ENCODE assay signal across 17 cellular contexts in genomic region chr4:68194305-68194704, GRCh38. TPM values are rescaled to one million over a fixed set of nuclear protein-coding genes. Genes with fewer than 3 reads are reported as not detected.
"Had no signal": no experiment of that assay in that cellular context is flagged by ENCODE, and none has a peak within 500 bp of the region (broad histone marks: within the 10 kb centered on the region; RNA-seq: fewer than 3 reads in every experiment).

No MANE protein-coding gene starts in this region.

RNA-seq across cellular contexts. Expression of gene TMPRSS11B, which starts 51.2 kb away (rescaled TPM):
- total RNA-seq: activated naive CD4-positive, alpha-beta T cell treated with anti-CD3 and anti-CD28 coated beads for 36 hours; activated naive CD4-positive, alpha-beta T cell treated with anti-CD3 and anti-CD28 coated beads, Interleukin-2, amount 50 U/mL, for 72 hours; activated naive CD8-positive, alpha-beta T cell treated with anti-CD3 and anti-CD28 coated beads for 36 hours; activated naive CD8-positive, alpha-beta T cell treated with anti-CD3 and anti-CD28 coated beads, Interleukin-2, amount 10 ng/mL, durations not matched to agents 7 days and 5 days; activated T-cell treated with anti-CD3 and anti-CD28 coated beads, Interleukin-2, amount 50 U/mL, for 4 hours; activated T-cell treated with anti-CD3 and anti-CD28 coated beads, Interleukin-2, amount 50 U/mL, for 72 hours; activated T-helper 1 cell treated with anti-CD3 and anti-CD28 coated beads, Interleukin-12 subunit alpha, Interleukin-12 subunit beta, Interleukin-2, Interleukin-4 antibody, amounts not matched to agents 30 ng/mL and 10 ng/mL and 1 ng/mL, durations not matched to agents 14 hours and 24 hours and 36 hours; activated T-helper 17 cell treated with anti-CD3 and anti-CD28 coated beads, Interleukin-2, amount 50 U/mL, for 72 hours; activated T-helper 2 cell treated with anti-CD3 and anti-CD28 coated beads, Interferon-gamma antibody, Interleukin-2, Interleukin-4, amounts not matched to agents 10 μg/mL and 5 μg/mL and 100 μg/mL, durations not matched to agents 14 hours and 24 hours and 36 hours; adrenal gland; aorta; ascending aorta; body of pancreas; breast epithelium; cardiac muscle cell; cardiac septum; cerebellum had no signal
- polyA plus RNA-seq: cardiac muscle cell had no signal
